In the genomic region with DNA sequence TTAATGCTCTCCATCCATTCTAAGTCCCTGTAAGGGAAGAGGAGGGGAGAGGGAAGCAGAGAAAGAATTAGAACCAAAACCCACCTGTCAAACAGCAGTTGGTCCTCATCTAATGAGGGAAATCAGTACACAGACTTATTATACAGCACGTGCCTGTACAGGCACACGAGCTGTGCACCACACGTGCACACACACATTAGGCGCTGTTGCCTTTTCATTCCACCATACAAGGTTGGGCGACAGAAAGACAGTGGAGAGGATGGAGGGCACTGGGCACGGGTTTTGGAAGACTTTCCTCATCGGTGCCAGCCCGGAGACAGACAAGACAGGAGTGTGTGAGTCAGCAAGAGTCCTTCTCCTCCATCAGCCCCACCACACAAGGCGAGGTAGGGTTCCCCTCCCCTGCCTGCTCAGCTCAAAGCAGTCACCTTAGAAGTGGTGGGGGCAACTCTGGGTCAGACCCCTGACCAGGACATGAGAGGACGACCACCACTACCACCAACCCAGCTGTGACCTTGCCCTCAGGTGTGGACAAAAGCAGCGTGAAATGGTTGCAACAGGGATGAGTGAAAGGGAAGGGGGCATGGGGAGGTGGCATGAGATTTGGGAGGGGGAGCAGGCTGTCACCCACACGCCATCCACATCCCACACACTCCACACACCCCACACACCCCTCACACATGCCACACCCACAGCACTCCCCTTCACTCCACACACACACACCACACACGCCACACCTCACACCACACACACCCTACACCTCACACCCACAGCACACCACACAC, we compare ENCODE assay signal across 15 cellular contexts.
DNase-seq lines count a peak whose midpoint lies in the region; ATAC-seq lines count a peak whose summit lies in the region.
"Had no signal": no experiment of that assay in that cellular context is flagged by ENCODE, and none has a peak within 500 bp of the region (broad histone marks: within the 10 kb centered on the region; RNA-seq: fewer than 3 reads in every experiment).

No MANE protein-coding gene starts in this region.

- in situ Hi-C loops in GM23248 (cut with MboI): no loop called here

- peak; percentile 16 for ATAC-seq in T-helper 17 cell
- peak; percentile 5 for ATAC-seq in esophagus mucosa
- peak; percentile 19 for ATAC-seq in stimulated activated effector memory CD8-positive, alpha-beta T cell treated with anti-CD3 and anti-CD28 coated beads, Interleukin-12 subunit alpha, Interleukin-12 subunit beta, amount 100 ng/mL, for 72 hours
- no peak for ATAC-seq in HG03354 (IDR thresholded peaks at IDR 0.05; ENCODE audit: poor library complexity, severe bottlenecking, unreplicated experiment)
- ATAC-seq in HG02763 (IDR thresholded peaks at IDR 0.05; ENCODE audit: unreplicated experiment): no peak
- ATAC-seq in GM19328 (IDR thresholded peaks at IDR 0.05; ENCODE audit: unreplicated experiment): no peak
- ATAC-seq: foreskin keratinocyte, sciatic nerve had no signal

- peaks cover 90% of the 10 kb centered on the region for H3K79me2 ChIP-seq in GM23248 (ENCODE audit: insufficient read depth)

- DNase-seq in GM23248 (no peak), T-helper 17 cell (no peak)
- no peak for DNase-seq in stimulated activated effector memory CD8-positive, alpha-beta T cell treated with anti-CD3 and anti-CD28 coated beads, Interleukin-12 subunit alpha, Interleukin-12 subunit beta, amount 100 ng/mL, for 72 hours (ENCODE audit: low spot score in 2 of 2)
- DNase-seq: activated CD4-positive, CD25-positive, alpha-beta regulatory T cell; activated effector memory CD4-positive, alpha-beta T cell treated with Interleukin-2 at 50 U/mL for 16 hours; foreskin keratinocyte; islet precursor cell; NCI-H2081; substantia nigra had no signal

- H3K9me3 ChIP-seq in GM23248 (ENCODE audit: low read depth) (no peaks in the 10 kb centered on the region), T-helper 17 cell (ENCODE audit: control insufficient read depth, low read length, poor library complexity, severe bottlenecking) (no peaks in the 10 kb centered on the region)

- peaks cover 70% of the 10 kb centered on the region for H3F3A ChIP-seq in GM23248 (ENCODE audit: insufficient read depth)

- 90% methylated on average over 12 to 13 of the region's 13 CpGs for WGBS in GM23248 (ENCODE audit: low coverage in 1 of 2, low lambda C conversion rate in 2 of 2, missing lambda C conversion rate in 2 of 2), 2 experiments

- H3K9me2 ChIP-seq in GM23248 (ENCODE audit: insufficient read depth): no peaks in the 10 kb centered on the region

- H3K4me3 Mint-ChIP-seq in T-helper 17 cell: no peak overlapping the region
- H3K4me3 Mint-ChIP-seq in stimulated activated effector memory CD8-positive, alpha-beta T cell treated with anti-CD3 and anti-CD28 coated beads, Interleukin-12 subunit alpha, Interleukin-12 subunit beta, amount 100 ng/mL, for 72 hours: no peak overlapping the region

- no peaks in the 10 kb centered on the region for H4K20me1 ChIP-seq in GM23248 (ENCODE audit: insufficient read depth)

- peaks cover 12% of the 10 kb centered on the region for H3K4me1 Mint-ChIP-seq in T-helper 17 cell
- H3K4me1 Mint-ChIP-seq in stimulated activated effector memory CD8-positive, alpha-beta T cell treated with anti-CD3 and anti-CD28 coated beads, Interleukin-12 subunit alpha, Interleukin-12 subunit beta, amount 100 ng/mL, for 72 hours: peaks cover 34% of the 10 kb centered on the region

- H3K9me3 Mint-ChIP-seq in stimulated activated effector memory CD8-positive, alpha-beta T cell treated with anti-CD3 and anti-CD28 coated beads, Interleukin-12 subunit alpha, Interleukin-12 subunit beta, amount 100 ng/mL, for 72 hours: peaks cover 5% of the 10 kb centered on the region

- peak overlapping the region; percentile 49 for H3K27ac Mint-ChIP-seq in T-helper 17 cell
- H3K27ac Mint-ChIP-seq in stimulated activated effector memory CD8-positive, alpha-beta T cell treated with anti-CD3 and anti-CD28 coated beads, Interleukin-12 subunit alpha, Interleukin-12 subunit beta, amount 100 ng/mL, for 72 hours: peak overlapping the region; percentile 75

- no peak overlapping the region for H2AFZ ChIP-seq in GM23248

- H3K27me3 ChIP-seq in GM23248 (replicated peaks; ENCODE audit: insufficient read depth): no peaks in the 10 kb centered on the region
- H3K27me3 ChIP-seq: foreskin keratinocyte had no signal

- H3K36me3 Mint-ChIP-seq in T-helper 17 cell (ENCODE audit: low read depth): peaks cover 7% of the 10 kb centered on the region
- peaks cover 36% of the 10 kb centered on the region for H3K36me3 Mint-ChIP-seq in stimulated activated effector memory CD8-positive, alpha-beta T cell treated with anti-CD3 and anti-CD28 coated beads, Interleukin-12 subunit alpha, Interleukin-12 subunit beta, amount 100 ng/mL, for 72 hours

- peaks cover 78% of the 10 kb centered on the region for H3K36me3 ChIP-seq in GM23248 (ENCODE audit: low read depth)

- H3K27me3 Mint-ChIP-seq in T-helper 17 cell: no peaks in the 10 kb centered on the region

- no peak overlapping the region for H3K4me2 ChIP-seq in GM23248 (ENCODE audit: unreplicated experiment)
- H3K4me2 ChIP-seq: KMS-11 had no signal

- H3K27ac ChIP-seq in GM23248: 0 out of 2 replicates have a peak overlapping the region, but pooled peaks have one; percentile 30
- H3K27ac ChIP-seq: foreskin keratinocyte, KMS-11 had no signal

- peak overlapping the region; percentile 37; the same call in 1 of the 2 replicates for H3K9ac ChIP-seq in GM23248
- H3K9ac ChIP-seq: KMS-11 had no signal

- no peak overlapping the region for H3K4me3 ChIP-seq in GM23248

- peaks cover 3% of the 10 kb centered on the region; the same call in 1 of the 2 replicates for H3K4me1 ChIP-seq in GM23248 (ENCODE audit: insufficient read depth)
- H3K4me1 ChIP-seq: foreskin keratinocyte had no signal

Comparison
In these comparisons a context has a peak if more than half of its experiments do, and no peak if none do; other contexts are left out.
1. ATAC-seq: peak in T-helper 17 cell (single experiment), esophagus mucosa (single experiment) and stimulated activated effector memory CD8-positive, alpha-beta T cell treated with anti-CD3 and anti-CD28 coated beads, Interleukin-12 subunit alpha, Interleukin-12 subunit beta, amount 100 ng/mL, for 72 hours (single experiment); none in HG03354 (single experiment), HG02763 (single experiment) and GM19328 (single experiment).